ENCODE assay signal across 8 cellular contexts in genomic region chr3:33440578-33441321, GRCh38. TPM values are rescaled to one million over a fixed set of nuclear protein-coding genes. Genes with fewer than 3 reads are reported as not detected.
DNase-seq lines count a peak whose midpoint lies in the region; ATAC-seq and TF ChIP-seq lines count a peak whose summit lies in the region.

No MANE protein-coding gene starts in this region.

- H3K4me3 ChIP-seq in neuron (ENCODE audit: low read length): peak overlapping the region; percentile 76
- H3K4me3 ChIP-seq in transverse colon: peak overlapping the region; percentile 32 to 83 (median 65)

- TF ChIP-seq CTCF in foreskin keratinocyte (conservative IDR thresholded peaks at IDR 0.05) (peak; percentile 26), transverse colon (IDR thresholded peaks at IDR 0.05) (peak in 1 of 5 experiments; percentile 22)

- no peak for TF ChIP-seq RAD21 in Ishikawa (IDR thresholded peaks at IDR 0.05; ENCODE audit: low read depth)

- DNase-seq in ELR (ENCODE audit: low read depth) (peak; percentile 100), OCI-M1 (lab: John Stamatoyannopoulos, UW) (peak; percentile 100), foreskin keratinocyte (peak; percentile 100), transverse colon (no peak)
- DNase-seq in activated naive CD4-positive, alpha-beta T cell (lab: John Stamatoyannopoulos, UW): peak; percentile 51 to 92 (median 88)

- in situ Hi-C loops in transverse colon (cut with MboI; ENCODE audit: low pct_ligation_motif_present in 1 of 4, low pct_unique_long_range_greater_than_20kb in 1 of 4, low sequenced_read_pairs in 3 of 4): loop anchor here in 2 of 4 donors (25.0 kb wide), 1 partner anchor 347 kb away; the partner anchor contains the start of gene PDCD6IP (in 2 of the 2)

- TF ChIP-seq POLR2A in transverse colon (IDR thresholded peaks at IDR 0.05): peak; percentile 92

- H3K27me3 ChIP-seq in foreskin keratinocyte (no peaks in the 10 kb centered on the region), neuron (ENCODE audit: insufficient read depth, low read length) (no peaks in the 10 kb centered on the region), transverse colon (no peaks in the 10 kb centered on the region)

- H2AFZ ChIP-seq in neuron (ENCODE audit: low read depth, low read length): peak overlapping the region; percentile 81

- intact Hi-C loops in transverse colon (cut with DNase I; ENCODE audit: low total_unique reads): no loop called here

- no peaks in the 10 kb centered on the region for H3K36me3 ChIP-seq in neuron (ENCODE audit: insufficient read depth, low read length)
- no peaks in the 10 kb centered on the region for H3K36me3 ChIP-seq in transverse colon

- H3K4me1 ChIP-seq in foreskin keratinocyte: peaks cover 25% of the 10 kb centered on the region
- H3K4me1 ChIP-seq in neuron (ENCODE audit: insufficient read depth, low read length): peaks cover 20% of the 10 kb centered on the region
- peaks cover 24 to 43% (median 31%) of the 10 kb centered on the region in 4 donors for H3K4me1 ChIP-seq in transverse colon

- no peak for TF ChIP-seq EP300 in Ishikawa (IDR thresholded peaks at IDR 0.05; ENCODE audit: borderline replicate concordance)
- no peak for TF ChIP-seq EP300 in transverse colon (IDR thresholded peaks at IDR 0.05; ENCODE audit: low read depth)

- 0% methylated on average over 3 to 36 of the region's 36 CpGs for WGBS in transverse colon (ENCODE audit: low coverage in 1 of 2), 2 donors

- H3K9me3 ChIP-seq in neuron (ENCODE audit: low read length) (no peaks in the 10 kb centered on the region), transverse colon (no peaks in the 10 kb centered on the region)

- ATAC-seq in GM21619 (IDR thresholded peaks at IDR 0.05; ENCODE audit: unreplicated experiment): peak; percentile 83
- ATAC-seq in foreskin keratinocyte: peak; percentile 69

- peak overlapping the region; percentile 90 for H3K27ac ChIP-seq in foreskin keratinocyte
- H3K27ac ChIP-seq in transverse colon: peak overlapping the region; percentile 98 to 99 (median 98)

TF ChIP-seq in Ishikawa, 13 proteins besides CTCF, POLR2A, EP300 and RAD21:
- TF ChIP-seq NFIC (IDR thresholded peaks at IDR 0.05) (peak; percentile 60), TEAD4 (IDR thresholded peaks at IDR 0.05) (peak; percentile 28; the same call in 1 of the 2 replicates), TAF1 (IDR thresholded peaks at IDR 0.05; ENCODE audit: low read depth) (no peak; the same call in none of the 2 replicates), FOXM1 (IDR thresholded peaks at IDR 0.05; ENCODE audit: borderline replicate concordance, low read depth) (peak; percentile 51; the same call in 1 of the 2 replicates), MAX (IDR thresholded peaks at IDR 0.05) (0 out of 2 replicates have a peak, but pooled peaks have one; percentile 14), REST (IDR thresholded peaks at IDR 0.05; ENCODE audit: low read depth) (0 out of 2 replicates have a peak, but pooled peaks have one; percentile 1), YY1 (IDR thresholded peaks at IDR 0.05; ENCODE audit: low read depth) (no peak), CREB1 (IDR thresholded peaks at IDR 0.05; ENCODE audit: low read depth) (peak; percentile 81), TCF12 (IDR thresholded peaks at IDR 0.05; ENCODE audit: low read depth) (0 out of 2 replicates have a peak, but pooled peaks have one; percentile 53)

RNA-seq across cellular contexts. Expression of gene UBP1, which starts 0.5 kb away (rescaled TPM):
- total RNA-seq in foreskin keratinocyte: 63.6 and 64.8 TPM in 2 replicates
- polyA plus RNA-seq in foreskin keratinocyte: 26.4 and 33.3 TPM in 2 replicates
- 100 to 1,000 TPM in 1 of 4 donors, 10 to 100 TPM in 3; 65.9 to 180 (median 86.1) TPM for total RNA-seq in transverse colon
